ENCODE assay signal across 7 cellular contexts in the genomic region with DNA sequence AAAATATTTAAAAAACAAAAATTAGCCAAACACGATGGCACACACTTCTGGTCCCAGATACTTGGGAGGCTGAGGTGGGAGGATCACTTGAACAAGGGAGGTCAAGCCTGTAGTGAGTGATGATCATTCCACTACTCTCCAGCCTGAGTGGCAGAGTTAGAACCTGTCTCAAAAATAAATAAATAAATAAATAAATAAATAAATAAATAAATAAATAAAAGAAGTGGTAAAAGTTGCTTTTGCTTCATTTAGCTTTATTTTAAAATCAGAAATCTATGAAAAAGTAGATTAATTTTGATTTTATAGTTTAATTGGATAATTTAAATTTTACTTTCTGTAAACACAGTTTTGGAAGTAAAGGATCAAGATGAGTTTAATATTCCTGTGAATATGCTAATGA.
"Had no signal": no experiment of that assay in that cellular context is flagged by ENCODE, and none has a peak within 500 bp of the region (broad histone marks: within the 10 kb centered on the region; RNA-seq: fewer than 3 reads in every experiment).

No MANE protein-coding gene starts in this region.

- ATAC-seq: GM12878 had no signal

- FAIRE-seq: GM12878, GM12891, GM12892, GM18507, GM19239 had no signal

- DNase-seq: GDM1, GF-D8 had no signal

- H3K4me3 ChIP-seq: GM12878 had no signal
